19 cellular contexts compared by ENCODE assay signal in the genomic region with DNA sequence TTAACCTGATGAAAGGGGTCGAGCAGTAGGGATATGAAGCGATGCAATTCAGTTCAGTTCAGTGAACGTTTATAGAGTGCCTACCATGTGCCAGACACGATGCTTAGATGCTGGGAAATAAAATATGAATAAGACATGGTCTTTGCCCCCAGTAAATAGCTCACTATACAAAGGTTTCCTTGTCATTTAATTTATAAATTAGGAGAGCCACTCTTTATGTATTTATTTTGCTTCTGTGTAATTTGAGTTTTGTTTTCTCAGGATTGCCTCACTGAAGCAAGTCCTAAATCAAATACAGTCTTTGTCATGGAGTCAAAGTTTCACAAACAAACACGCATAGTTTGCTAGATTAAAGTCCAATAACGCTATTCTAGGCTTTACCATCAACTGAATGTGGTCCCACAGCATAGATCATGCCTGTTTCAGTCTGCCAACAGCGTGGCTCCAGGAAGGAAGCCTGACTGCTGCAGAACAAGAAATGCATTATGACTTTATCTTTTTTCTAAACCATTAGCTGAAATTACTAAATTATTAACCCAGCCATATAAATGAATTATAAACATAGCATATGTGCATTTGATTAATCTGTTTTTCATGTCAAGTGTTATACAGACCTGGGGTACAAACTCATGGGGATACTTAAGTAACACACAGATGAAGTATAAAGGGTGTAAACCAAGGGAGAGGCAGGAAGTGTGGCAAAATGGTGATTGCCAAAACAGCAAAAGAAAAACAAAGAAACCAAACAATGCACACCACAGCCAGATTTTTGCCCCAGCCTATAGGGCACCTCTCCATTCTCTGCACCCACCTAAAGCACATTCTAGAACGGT. TPM values are rescaled to one million over a fixed set of nuclear protein-coding genes. Genes with fewer than 3 reads are reported as not detected.
DNase-seq lines count a peak whose midpoint lies in the region; ATAC-seq, FAIRE-seq and TF ChIP-seq lines count a peak whose summit lies in the region.
"Had no signal": no experiment of that assay in that cellular context is flagged by ENCODE, and none has a peak within 500 bp of the region (broad histone marks: within the 10 kb centered on the region; RNA-seq: fewer than 3 reads in every experiment).

No MANE protein-coding gene starts in this region.

- POLR2A ChIA-PET in A549 (lab: Yijun Ruan, JAX): no interaction called here

- 18% methylated on average over 8 of the region's 8 CpGs for WGBS in A549 (ENCODE audit: missing lambda C conversion rate)

- no peaks in the 10 kb centered on the region for H3K4me1 Mint-ChIP-seq in activated naive CD4-positive, alpha-beta T cell treated with anti-CD3 and anti-CD28 coated beads, Interleukin-2, amount 10 ng/mL, durations not matched to agents 7 days and 5 days
- H3K4me1 Mint-ChIP-seq: CD4-positive, CD25-positive, alpha-beta regulatory T cell had no signal

- CTCF ChIA-PET in A549 (lab: Yijun Ruan, JAX): no interaction called here
- CTCF ChIA-PET in activated naive CD4-positive, alpha-beta T cell treated with anti-CD3 and anti-CD28 coated beads, Interleukin-2, amount 10 ng/mL, durations not matched to agents 7 days and 5 days (lab: Charles Lee): no interaction called here

- peak in 1 of 2 experiments; percentile 82; a peak in 3 of 6 replicates for ATAC-seq in A549
- peak; percentile 82 for ATAC-seq in left lobe of liver
- ATAC-seq: heart left ventricle had no signal

- no peak for TF ChIP-seq EP300 in A549 (IDR thresholded peaks at IDR 0.05)

- no peak for TF ChIP-seq CTCF in A549 (IDR thresholded peaks at IDR 0.05)
- no peak for TF ChIP-seq CTCF in cardiac fibroblast (IDR thresholded peaks at IDR 0.05; ENCODE audit: low read depth, low read length)
- no peak for TF ChIP-seq CTCF in D721Med (IDR thresholded peaks at IDR 0.05; ENCODE audit: insufficient read depth, missing control alignments)

- peak overlapping the region; percentile 9 to 65; a peak in 2 of 6 replicates for H3K27ac ChIP-seq in A549
- H3K27ac ChIP-seq: heart left ventricle had no signal

- H3K4me2 ChIP-seq in A549: peak overlapping the region; percentile 51

- no peaks in the 10 kb centered on the region for H3K9me3 ChIP-seq in A549
- H3K9me3 ChIP-seq: ascending aorta, heart left ventricle, sigmoid colon had no signal

- FAIRE-seq in A549 (lab: Jason Lieb, UNC): no peak
- no peak for FAIRE-seq in D721Med (lab: Jason Lieb, UNC)

- H3K27me3 Mint-ChIP-seq in activated naive CD4-positive, alpha-beta T cell treated with anti-CD3 and anti-CD28 coated beads, Interleukin-2, amount 10 ng/mL, durations not matched to agents 7 days and 5 days: no peaks in the 10 kb centered on the region
- H3K27me3 Mint-ChIP-seq: CD4-positive, CD25-positive, alpha-beta regulatory T cell had no signal

- TF ChIP-seq POLR2A in A549 (IDR thresholded peaks at IDR 0.05; ENCODE audit: low read length): no peak

- no peak overlapping the region for H3K4me3 Mint-ChIP-seq in activated naive CD4-positive, alpha-beta T cell treated with anti-CD3 and anti-CD28 coated beads, Interleukin-2, amount 10 ng/mL, durations not matched to agents 7 days and 5 days
- H3K4me3 Mint-ChIP-seq: CD4-positive, CD25-positive, alpha-beta regulatory T cell had no signal

- no peaks in the 10 kb centered on the region for H3K36me3 Mint-ChIP-seq in activated naive CD4-positive, alpha-beta T cell treated with anti-CD3 and anti-CD28 coated beads, Interleukin-2, amount 10 ng/mL, durations not matched to agents 7 days and 5 days
- H3K36me3 Mint-ChIP-seq: CD4-positive, CD25-positive, alpha-beta regulatory T cell had no signal

- H3K4me3 ChIP-seq in A549: no peak overlapping the region
- no peak overlapping the region for H3K4me3 ChIP-seq in cardiac fibroblast (replicated peaks in 1 of 2; ENCODE audit: low read depth in 2 of 2, low read length in 2 of 2)
- H3K4me3 ChIP-seq: ascending aorta, heart left ventricle, sigmoid colon had no signal

- H3K9me3 Mint-ChIP-seq in activated naive CD4-positive, alpha-beta T cell treated with anti-CD3 and anti-CD28 coated beads, Interleukin-2, amount 10 ng/mL, durations not matched to agents 7 days and 5 days: no peaks in the 10 kb centered on the region
- H3K9me3 Mint-ChIP-seq: CD4-positive, CD25-positive, alpha-beta regulatory T cell had no signal

- no peak for TF ChIP-seq RAD21 in A549 (conservative IDR thresholded peaks at IDR 0.05 in 1 of 2, IDR thresholded peaks at IDR 0.05 in 1 of 2)

- DNase-seq in A549 (ENCODE audit: low read depth in 1 of 2, low spot score in 1 of 2) (peak in 1 of 2 experiments; percentile 59), LoVo (ENCODE audit: low spot score) (peak; percentile 22), cardiac fibroblast (ENCODE audit: low read depth in 2 of 2) (peak; percentile 26 to 39), left lobe of liver (ENCODE audit: low spot score) (peak; percentile 69), DMS79 treated with DMSO at 0.1 percent for 48 hours (lab: John Stamatoyannopoulos, UW) (no peak), D721Med (ENCODE audit: insufficient read length, low spot score) (no peak), middle frontal gyrus (ENCODE audit: extremely low spot score, low spot score) (no peak)
- no peak for DNase-seq in activated naive CD4-positive, alpha-beta T cell treated with anti-CD3 and anti-CD28 coated beads, Interleukin-2, amount 10 ng/mL, durations not matched to agents 7 days and 5 days
- DNase-seq: activated CD4-positive, alpha-beta T cell treated with anti-CD3 and anti-CD28 coated beads for 48 hours; CD4-positive, CD25-positive, alpha-beta regulatory T cell; cortex of kidney; heart left ventricle; islet precursor cell; NCI-H2081; NCI-H524 treated with DMSO at 0.1 percent for 48 hours; nucleus accumbens; sigmoid colon; stimulated activated CD4-positive, alpha-beta T cell treated with anti-CD3 and anti-CD28 coated beads, Interleukin-2, amount 100 ng/mL, for 48 hours had no signal

- no peak overlapping the region for H3K27ac Mint-ChIP-seq in activated naive CD4-positive, alpha-beta T cell treated with anti-CD3 and anti-CD28 coated beads, Interleukin-2, amount 10 ng/mL, durations not matched to agents 7 days and 5 days
- H3K27ac Mint-ChIP-seq: CD4-positive, CD25-positive, alpha-beta regulatory T cell had no signal

- H3K4me1 ChIP-seq in A549: peaks cover 26% of the 10 kb centered on the region

TF ChIP-seq in A549, 52 proteins besides CTCF, POLR2A, EP300 and RAD21:
- TF ChIP-seq ESRRA (IDR thresholded peaks at IDR 0.05; ENCODE audit: borderline replicate concordance, low read length) (no peak), CEBPB (IDR thresholded peaks at IDR 0.05) (peak in 1 of 2 experiments; percentile 23; a peak in 1 of 4 replicates)
TF ChIP-seq in A549: peak in this region for 1.

RNA-seq across cellular contexts. Expression of gene CCN2, which starts 29.8 kb away (rescaled TPM):
- polyA plus RNA-seq in A549 (2011; rRNA removed) (89.9 and 103 TPM in 2 replicates), A549 (2017; fragmentation: RNase III; extraction: RNeasy Plus Mini Kit Qiagen cat#74134 plus additional on column Dnase treatment) (32.0 to 47.4 TPM (median 40.5 TPM) in 3 replicates)
- polyA plus RNA-seq in A549 (2012; cell fraction: cytosol; rRNA removed): 81.2 and 103 TPM in 2 replicates
- polyA plus RNA-seq in A549 (2012; cell fraction: nucleus; rRNA removed): 126 and 177 TPM in 2 replicates
- 24.8 and 32.2 TPM in 2 replicates for polyA minus RNA-seq in A549 (2011; rRNA and poly(A)+ RNA removed)
- total RNA-seq in left lobe of liver: 6.7 TPM
- total RNA-seq: CD4-positive, CD25-positive, alpha-beta regulatory T cell had no signal
- polyA plus RNA-seq: CD4-positive, CD25-positive, alpha-beta regulatory T cell had no signal

Comparison
In these comparisons a context has a peak if more than half of its experiments do, and no peak if none do; other contexts are left out.
1. DNase-seq: peak in LoVo (single experiment), cardiac fibroblast (2 of 2) and left lobe of liver (single experiment); none in activated naive CD4-positive, alpha-beta T cell treated with anti-CD3 and anti-CD28 coated beads, Interleukin-2, amount 10 ng/mL, durations not matched to agents 7 days and 5 days (single experiment), DMS79 treated with DMSO at 0.1 percent for 48 hours (single experiment), D721Med (single experiment) and middle frontal gyrus (single experiment).